Comparison of ENCODE assay signal across 1 cellular context in genomic region chr3:58323795-58324674, GRCh38.
TF ChIP-seq lines count a peak whose summit lies in the region.

No MANE protein-coding gene starts in this region.

TF ChIP-seq in endothelial cell of umbilical vein, 7 proteins besides CTCF, POLR2A, EP300 and RAD21:
- TF ChIP-seq POLR2AphosphoS5 (IDR thresholded peaks at IDR 0.05; ENCODE audit: insufficient read depth, low read depth, low read length), result no peak
